In genomic region chr2:43609304-43609883, GRCh38 we compare ENCODE assay signal across 7 cellular contexts. TPM values are rescaled to one million over a fixed set of nuclear protein-coding genes. Genes with fewer than 3 reads are reported as not detected.
DNase-seq lines count a peak whose midpoint lies in the region; ATAC-seq lines count a peak whose summit lies in the region.

No MANE protein-coding gene starts in this region.

- H3K9me3 ChIP-seq in GM23248 (ENCODE audit: low read depth) (no peaks in the 10 kb centered on the region), trophoblast cell (ENCODE audit: insufficient read depth, low read depth, low read length) (no peaks in the 10 kb centered on the region)

- ATAC-seq in HG02610 (IDR thresholded peaks at IDR 0.05; ENCODE audit: unreplicated experiment): no peak

- DNase-seq in DMS53 treated with DMSO at 0.1 percent for 48 hours (lab: John Stamatoyannopoulos, UW; ENCODE audit: unreplicated experiment) (peak; percentile 55), GM23248 (peak; percentile 73), NCI-H2227 treated with DMSO at 0.1 percent for 48 hours (lab: John Stamatoyannopoulos, UW) (peak; percentile 26), glomerular endothelial cell (ENCODE audit: extremely low read depth, low read depth, low spot score) (peak; percentile 12), trophoblast cell (peak; percentile 35 to 78)
- DNase-seq in activated T-helper 1 cell treated with anti-CD3 and anti-CD28 coated beads, Interleukin-12 subunit alpha, Interleukin-12 subunit beta, Interleukin-2, Interleukin-4 antibody, amounts not matched to agents 30 ng/mL and 10 ng/mL and 1 ng/mL, durations not matched to agents 14 hours and 24 hours and 36 hours (ENCODE audit: low spot score): peak; percentile 10

- no peak overlapping the region for H4K12ac ChIP-seq in trophoblast cell (ENCODE audit: low read depth, low read length)

- H4K8ac ChIP-seq in trophoblast cell (ENCODE audit: low read depth, low read length): no peak overlapping the region

- peaks cover 7% of the 10 kb centered on the region for H3K27me3 Mint-ChIP-seq in activated T-helper 1 cell treated with anti-CD3 and anti-CD28 coated beads, Interleukin-12 subunit alpha, Interleukin-12 subunit beta, Interleukin-2, Interleukin-4 antibody, amounts not matched to agents 30 ng/mL and 10 ng/mL and 1 ng/mL, durations not matched to agents 14 hours and 24 hours and 36 hours (ENCODE audit: insufficient read depth)

- H3K79me1 ChIP-seq in trophoblast cell (ENCODE audit: low read length): no peaks in the 10 kb centered on the region

- H3K23ac ChIP-seq in trophoblast cell (ENCODE audit: low read length): no peak overlapping the region

- 22 to 25% methylated on average over 4 of the region's 4 CpGs for WGBS in GM23248 (ENCODE audit: low coverage in 1 of 2, low lambda C conversion rate in 2 of 2, missing lambda C conversion rate in 2 of 2), 2 experiments
- no CpG with 5 or more reads among the region's 4 CpGs for WGBS in trophoblast cell (ENCODE audit: extremely low coverage, insufficient coverage, insufficient read length)

- H3K27ac Mint-ChIP-seq in activated T-helper 1 cell treated with anti-CD3 and anti-CD28 coated beads, Interleukin-12 subunit alpha, Interleukin-12 subunit beta, Interleukin-2, Interleukin-4 antibody, amounts not matched to agents 30 ng/mL and 10 ng/mL and 1 ng/mL, durations not matched to agents 14 hours and 24 hours and 36 hours: no peak overlapping the region

- no peak overlapping the region for H3K14ac ChIP-seq in trophoblast cell (ENCODE audit: low read length)

- intact Hi-C loops in activated T-helper 1 cell treated with anti-CD3 and anti-CD28 coated beads, Interleukin-12 subunit alpha, Interleukin-12 subunit beta, Interleukin-2, Interleukin-4 antibody, amounts not matched to agents 30 ng/mL and 10 ng/mL and 1 ng/mL, durations not matched to agents 14 hours and 24 hours and 36 hours (cut with micrococcal nuclease): loop anchor here (1.0 kb wide), 6 partner anchors 13 to 782 kb away; partner anchors contain the start of gene THADA

- in situ Hi-C loops in GM23248 (cut with MboI): no loop called here

- H4K20me1 ChIP-seq in GM23248 (ENCODE audit: insufficient read depth): no peaks in the 10 kb centered on the region

- H2AK5ac ChIP-seq in trophoblast cell (ENCODE audit: low read length): no peak overlapping the region

- H3K27ac ChIP-seq in GM23248: no peak overlapping the region
- H3K27ac ChIP-seq in trophoblast cell (ENCODE audit: low read depth, low read length): no peak overlapping the region

- no peaks in the 10 kb centered on the region for H3K9me3 Mint-ChIP-seq in activated T-helper 1 cell treated with anti-CD3 and anti-CD28 coated beads, Interleukin-12 subunit alpha, Interleukin-12 subunit beta, Interleukin-2, Interleukin-4 antibody, amounts not matched to agents 30 ng/mL and 10 ng/mL and 1 ng/mL, durations not matched to agents 14 hours and 24 hours and 36 hours

- no peak overlapping the region for H3K18ac ChIP-seq in trophoblast cell (ENCODE audit: low read length)

- H3K4me3 ChIP-seq in GM23248 (no peak overlapping the region), trophoblast cell (ENCODE audit: low read depth, low read length) (no peak overlapping the region)

- H2BK12ac ChIP-seq in trophoblast cell (ENCODE audit: low read length): no peak overlapping the region

- H3K4me2 ChIP-seq in GM23248 (ENCODE audit: unreplicated experiment): no peak overlapping the region
- H3K4me2 ChIP-seq in trophoblast cell (ENCODE audit: low read length): no peak overlapping the region

- H3K79me2 ChIP-seq in GM23248 (ENCODE audit: insufficient read depth) (no peaks in the 10 kb centered on the region), trophoblast cell (ENCODE audit: control insufficient read depth, insufficient read depth, low read length, poor library complexity) (no peaks in the 10 kb centered on the region)

- H3K4me1 Mint-ChIP-seq in activated T-helper 1 cell treated with anti-CD3 and anti-CD28 coated beads, Interleukin-12 subunit alpha, Interleukin-12 subunit beta, Interleukin-2, Interleukin-4 antibody, amounts not matched to agents 30 ng/mL and 10 ng/mL and 1 ng/mL, durations not matched to agents 14 hours and 24 hours and 36 hours (ENCODE audit: low read depth): peaks cover 14% of the 10 kb centered on the region

- peaks cover 3% of the 10 kb centered on the region for H3K36me3 Mint-ChIP-seq in activated T-helper 1 cell treated with anti-CD3 and anti-CD28 coated beads, Interleukin-12 subunit alpha, Interleukin-12 subunit beta, Interleukin-2, Interleukin-4 antibody, amounts not matched to agents 30 ng/mL and 10 ng/mL and 1 ng/mL, durations not matched to agents 14 hours and 24 hours and 36 hours (ENCODE audit: low read depth)

- H2BK120ac ChIP-seq in trophoblast cell (ENCODE audit: insufficient read depth, low read length, poor library complexity): no peak overlapping the region

- H3K9me2 ChIP-seq in GM23248 (ENCODE audit: insufficient read depth): no peaks in the 10 kb centered on the region

- H3K4me1 ChIP-seq in GM23248 (ENCODE audit: insufficient read depth) (no peaks in the 10 kb centered on the region), trophoblast cell (ENCODE audit: control insufficient read depth in 1 of 2, insufficient read depth in 2 of 2, low read length in 2 of 2) (no peaks in the 10 kb centered on the region)

- H3K9ac ChIP-seq in GM23248: no peak overlapping the region
- no peak overlapping the region for H3K9ac ChIP-seq in trophoblast cell (ENCODE audit: low read length)

- H2BK5ac ChIP-seq in trophoblast cell (ENCODE audit: low read depth, low read length, poor library complexity): no peak overlapping the region

- no peak overlapping the region for H4K91ac ChIP-seq in trophoblast cell (ENCODE audit: low read depth, low read length)

- no peak overlapping the region for H3K4me3 Mint-ChIP-seq in activated T-helper 1 cell treated with anti-CD3 and anti-CD28 coated beads, Interleukin-12 subunit alpha, Interleukin-12 subunit beta, Interleukin-2, Interleukin-4 antibody, amounts not matched to agents 30 ng/mL and 10 ng/mL and 1 ng/mL, durations not matched to agents 14 hours and 24 hours and 36 hours

- H3K27me3 ChIP-seq in GM23248 (replicated peaks; ENCODE audit: insufficient read depth): no peaks in the 10 kb centered on the region
- no peaks in the 10 kb centered on the region for H3K27me3 ChIP-seq in trophoblast cell (ENCODE audit: insufficient read depth, low read length)

- H3F3A ChIP-seq in GM23248 (ENCODE audit: insufficient read depth): no peaks in the 10 kb centered on the region; the same call in 1 of the 2 replicates

- H3K4ac ChIP-seq in trophoblast cell (ENCODE audit: low read depth, low read length): no peak overlapping the region

- H3K36me3 ChIP-seq in GM23248 (ENCODE audit: low read depth): no peaks in the 10 kb centered on the region
- H3K36me3 ChIP-seq in trophoblast cell (ENCODE audit: control insufficient read depth in 1 of 2, insufficient read depth in 2 of 2, low read length in 2 of 2): no peaks in the 10 kb centered on the region

- H2AFZ ChIP-seq in GM23248 (peak overlapping the region; percentile 11; the same call in 1 of the 2 replicates), trophoblast cell (ENCODE audit: insufficient read depth, low read length, poor library complexity) (no peak overlapping the region)

RNA-seq across cellular contexts. Expression of gene THADA, which starts 13.6 kb away (rescaled TPM):
- 15.2 and 15.8 TPM in 2 replicates for total RNA-seq in GM23248 (2014; rRNA removed; shearing (Covaris generic))
- polyA plus RNA-seq in GM23248 (2016; fragmentation: Nextera tagmentation; extraction: Ambion mirVana): 11.0 and 14.1 TPM in 2 replicates
- 49.8 and 51.7 TPM in 2 replicates for total RNA-seq in activated T-helper 1 cell treated with anti-CD3 and anti-CD28 coated beads, Interleukin-12 subunit alpha, Interleukin-12 subunit beta, Interleukin-2, Interleukin-4 antibody, amounts not matched to agents 30 ng/mL and 10 ng/mL and 1 ng/mL, durations not matched to agents 14 hours and 24 hours and 36 hours
- total RNA-seq in glomerular endothelial cell: 16.9 and 17.1 TPM in 2 replicates
- 6.4 and 7.1 TPM in 2 replicates for polyA plus RNA-seq in trophoblast cell (2013)

RNA-seq across cellular contexts. Expression of gene PLEKHH2, which starts 27.7 kb away (rescaled TPM):
- total RNA-seq in GM23248 (2014; rRNA removed; shearing (Covaris generic)): 1.6 and 2.2 TPM in 2 replicates
- 0.90 and 1.1 TPM in 2 replicates for polyA plus RNA-seq in GM23248 (2016; fragmentation: Nextera tagmentation; extraction: Ambion mirVana)
- 0.12 and 0.13 TPM in 2 replicates for total RNA-seq in activated T-helper 1 cell treated with anti-CD3 and anti-CD28 coated beads, Interleukin-12 subunit alpha, Interleukin-12 subunit beta, Interleukin-2, Interleukin-4 antibody, amounts not matched to agents 30 ng/mL and 10 ng/mL and 1 ng/mL, durations not matched to agents 14 hours and 24 hours and 36 hours
- total RNA-seq in glomerular endothelial cell: 1.6 and 5.7 TPM in 2 replicates
- 0.31 and 0.38 TPM in 2 replicates for polyA plus RNA-seq in trophoblast cell (2013)

Comparison
In these comparisons a context has a peak if more than half of its experiments do, and no peak if none do; other contexts are left out.
1. DNase-seq: peak in every context shown above with its lines; median percentile 73 in GM23248; 56 in trophoblast cell; 55 in DMS53 treated with DMSO at 0.1 percent for 48 hours; 26 in NCI-H2227 treated with DMSO at 0.1 percent for 48 hours; 12 in glomerular endothelial cell; 10 in activated T-helper 1 cell treated with anti-CD3 and anti-CD28 coated beads, Interleukin-12 subunit alpha, Interleukin-12 subunit beta, Interleukin-2, Interleukin-4 antibody, amounts not matched to agents 30 ng/mL and 10 ng/mL and 1 ng/mL, durations not matched to agents 14 hours and 24 hours and 36 hours.